ENCODE assay signal across 8 cellular contexts in the genomic region with DNA sequence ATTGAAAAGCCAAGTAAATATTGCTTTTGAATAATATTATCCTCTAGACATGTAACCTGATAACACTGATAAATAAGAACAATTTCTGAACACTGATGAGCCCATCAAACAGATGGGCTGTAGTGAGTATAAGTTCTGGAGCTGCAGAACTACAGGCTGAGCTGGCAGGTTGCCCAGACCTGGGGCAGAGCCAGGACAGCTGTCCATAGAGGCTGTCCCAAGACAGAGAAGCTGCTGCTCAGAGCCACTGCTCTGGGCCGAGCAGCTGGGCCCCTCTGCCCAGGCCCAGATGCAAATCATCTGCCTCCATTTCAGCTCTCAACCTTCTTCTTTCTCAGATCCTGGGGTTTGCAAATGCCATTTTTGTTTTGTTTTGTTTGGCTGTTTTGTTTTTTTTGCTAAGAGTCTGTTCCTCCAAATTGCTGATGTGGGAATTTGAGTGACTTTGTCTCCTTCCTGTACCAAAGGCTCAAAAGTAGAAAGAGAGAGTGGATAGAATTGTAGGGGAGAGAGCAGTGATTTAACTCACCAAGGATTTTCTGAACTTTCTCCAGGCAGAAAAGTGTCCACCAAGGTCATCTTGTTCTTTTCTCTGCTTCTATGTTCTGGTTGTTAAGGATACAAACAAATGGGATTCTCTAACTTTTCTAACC. TPM values are rescaled to one million over a fixed set of nuclear protein-coding genes. Genes with fewer than 3 reads are reported as not detected.
A peak's percentile ranks its signal among the peaks of the same experiment; 100 is the strongest.
DNase-seq lines count a peak whose midpoint lies in the region; ATAC-seq and TF ChIP-seq lines count a peak whose summit lies in the region.

No MANE protein-coding gene starts in this region.

- POLR2A ChIA-PET in OCI-LY7 (lab: Charles Lee), result interaction anchor here (0.5 to 1.1 kb wide), 6 partner anchors 13 to 1764 kb away, joined by 3 to 5 read pairs (median 3); no protein-coding TSS in a partner anchor

- no peaks in the 10 kb centered on the region for H3K27me3 Mint-ChIP-seq in activated naive CD4-positive, alpha-beta T cell treated with anti-CD3 and anti-CD28 coated beads for 36 hours (ENCODE audit: low read depth)

- no peak overlapping the region for H3K4me3 Mint-ChIP-seq in activated naive CD4-positive, alpha-beta T cell treated with anti-CD3 and anti-CD28 coated beads for 36 hours

- no peaks in the 10 kb centered on the region for H4K20me1 ChIP-seq in OCI-LY7 (ENCODE audit: insufficient read depth, low read length)

- H3K4me1 ChIP-seq in OCI-LY7 (ENCODE audit: insufficient read depth, low read length, poor library complexity, severe bottlenecking), result peaks cover 81% of the 10 kb centered on the region

- H3K4me2 ChIP-seq in OCI-LY7 (ENCODE audit: low read length), result peak overlapping the region; percentile 93

- no peaks in the 10 kb centered on the region for H3K9me3 ChIP-seq in OCI-LY7 (ENCODE audit: low read length)

- peak overlapping the region; percentile 89 for H2AFZ ChIP-seq in OCI-LY7 (ENCODE audit: low read length)

- no peak for DNase-seq in activated naive CD4-positive, alpha-beta T cell treated with anti-CD3 and anti-CD28 coated beads for 36 hours
- DNase-seq in activated naive CD4-positive, alpha-beta T cell treated with anti-CD3 and anti-CD28 coated beads, Interleukin-2, amount 50 U/mL, for 72 hours (ENCODE audit: low spot score in 2 of 2), result no peak
- DNase-seq in OCI-LY7 (ENCODE audit: low spot score) (peak; percentile 44), fibroblast of the conjunctiva (ENCODE audit: low read depth) (peak; percentile 13), sciatic nerve (ENCODE audit: low spot score) (peak; percentile 90), GM13976 (ENCODE audit: low spot score) (no peak), NCI-H1436 (lab: John Stamatoyannopoulos, UW) (no peak), AML-193 (lab: John Stamatoyannopoulos, UW) (no peak)

- H3K79me2 ChIP-seq in OCI-LY7 (ENCODE audit: insufficient read depth, low read depth, low read length), result peaks cover 5% of the 10 kb centered on the region; the same call in 1 of the 2 replicates

- in situ Hi-C loops in GM13976 (cut with MboI; ENCODE audit: low sequenced_read_pairs, unreplicated experiment), result no loop called here

- intact Hi-C loops in activated naive CD4-positive, alpha-beta T cell treated with anti-CD3 and anti-CD28 coated beads for 36 hours (cut with micrococcal nuclease), result loop anchor here (5.0 to 10.0 kb wide), 5 partner anchors 664 to 1664 kb away; a partner anchor contains a TSS
- intact Hi-C loops in OCI-LY7 (cut with micrococcal nuclease; ENCODE audit: unreplicated experiment), result loop anchor here (10.0 kb wide), 1 partner anchor 656 kb away; no protein-coding TSS in a partner anchor
- intact Hi-C loops in sciatic nerve (cut with DNase I), result no loop called here

- H3K9me2 ChIP-seq in OCI-LY7 (ENCODE audit: insufficient read depth, low read length), result no peaks in the 10 kb centered on the region

- H3K36me3 ChIP-seq in OCI-LY7 (ENCODE audit: insufficient read depth, low read length), result no peaks in the 10 kb centered on the region

- TF ChIP-seq CTCF in OCI-LY7 (conservative IDR thresholded peaks at IDR 0.05; ENCODE audit: low read length) (no peak), GM13976 (IDR thresholded peaks at IDR 0.05; ENCODE audit: borderline replicate concordance, control extremely low read depth, extremely low read depth, insufficient read depth, missing control alignments) (no peak)

- peaks cover under 1% of the 10 kb centered on the region for H3K36me3 Mint-ChIP-seq in activated naive CD4-positive, alpha-beta T cell treated with anti-CD3 and anti-CD28 coated beads for 36 hours (ENCODE audit: low read depth)
- peaks cover 9 to 17% of the 10 kb centered on the region in 2 donors for H3K36me3 Mint-ChIP-seq in activated naive CD4-positive, alpha-beta T cell treated with anti-CD3 and anti-CD28 coated beads, Interleukin-2, amount 50 U/mL, for 72 hours

- no TSS peak for BruUV-seq in OCI-LY7 (replicated peaks; lab: Mats Ljungman, UMichigan)

- CTCF ChIA-PET in activated naive CD4-positive, alpha-beta T cell treated with anti-CD3 and anti-CD28 coated beads for 36 hours (lab: Charles Lee), result interaction anchor here (0.6 to 1.2 kb wide), 2 partner anchors 19 to 83 kb away, joined by 3 read pairs; no protein-coding TSS in a partner anchor
- CTCF ChIA-PET in OCI-LY7 (lab: Charles Lee; ENCODE audit: unreplicated experiment), result no interaction called here

- no peak for ATAC-seq in activated naive CD4-positive, alpha-beta T cell treated with anti-CD3 and anti-CD28 coated beads, Interleukin-2, amount 50 U/mL, for 72 hours
- ATAC-seq in sciatic nerve, result peak; percentile 91

- no peak overlapping the region for H3K4me3 ChIP-seq in OCI-LY7 (ENCODE audit: low read depth, low read length, poor library complexity, severe bottlenecking)

- H3K9me3 Mint-ChIP-seq in activated naive CD4-positive, alpha-beta T cell treated with anti-CD3 and anti-CD28 coated beads for 36 hours, result peaks cover 3% of the 10 kb centered on the region
- no peaks in the 10 kb centered on the region for H3K9me3 Mint-ChIP-seq in activated naive CD4-positive, alpha-beta T cell treated with anti-CD3 and anti-CD28 coated beads, Interleukin-2, amount 50 U/mL, for 72 hours

- H3K27ac Mint-ChIP-seq in activated naive CD4-positive, alpha-beta T cell treated with anti-CD3 and anti-CD28 coated beads for 36 hours, result peak overlapping the region; percentile 7
- peak overlapping the region in 1 of 2 donors; percentile 32 for H3K27ac Mint-ChIP-seq in activated naive CD4-positive, alpha-beta T cell treated with anti-CD3 and anti-CD28 coated beads, Interleukin-2, amount 50 U/mL, for 72 hours

- H3K4me1 Mint-ChIP-seq in activated naive CD4-positive, alpha-beta T cell treated with anti-CD3 and anti-CD28 coated beads for 36 hours (ENCODE audit: low read depth), result peaks cover 65% of the 10 kb centered on the region

- peak overlapping the region; percentile 21 for H3K27ac ChIP-seq in OCI-LY7 (ENCODE audit: low read depth, low read length, poor library complexity, severe bottlenecking)

RNA-seq across cellular contexts. Expression of a gene that starts 4.0 kb away (rescaled TPM):
- total RNA-seq in activated naive CD4-positive, alpha-beta T cell treated with anti-CD3 and anti-CD28 coated beads for 36 hours, result 10 to 100 TPM; 43.9 to 45.1 TPM
- 10 to 100 TPM; 94.7 to 95.8 TPM for total RNA-seq in activated naive CD4-positive, alpha-beta T cell treated with anti-CD3 and anti-CD28 coated beads, Interleukin-2, amount 50 U/mL, for 72 hours
- total RNA-seq in OCI-LY7 (2014; rRNA removed; shearing (Covaris generic)), result 9.5 and 9.7 TPM in 2 replicates
- 21.9 and 24.1 TPM in 2 replicates for total RNA-seq in OCI-LY7 (2022)
- total RNA-seq in sciatic nerve, result 3.1 TPM

RNA-seq across cellular contexts. Expression of a gene that starts 31.2 kb away (rescaled TPM):
- total RNA-seq in activated naive CD4-positive, alpha-beta T cell treated with anti-CD3 and anti-CD28 coated beads for 36 hours, result not detected
- total RNA-seq in activated naive CD4-positive, alpha-beta T cell treated with anti-CD3 and anti-CD28 coated beads, Interleukin-2, amount 50 U/mL, for 72 hours, result not detected
- not detected in 2 replicates for total RNA-seq in OCI-LY7 (2014; rRNA removed; shearing (Covaris generic))
- total RNA-seq in OCI-LY7 (2022) (not detected in 2 replicates), sciatic nerve (not detected)

Comparison
In these comparisons a context has a peak if more than half of its experiments do, and no peak if none do; other contexts are left out.
1. DNase-seq: peak in OCI-LY7 (single experiment), fibroblast of the conjunctiva (single experiment) and sciatic nerve (single experiment); none in activated naive CD4-positive, alpha-beta T cell treated with anti-CD3 and anti-CD28 coated beads for 36 hours (single experiment), activated naive CD4-positive, alpha-beta T cell treated with anti-CD3 and anti-CD28 coated beads, Interleukin-2, amount 50 U/mL, for 72 hours (0 of 2), GM13976 (single experiment), NCI-H1436 (single experiment) and AML-193 (0 of 2).